In genomic region chr1:224113918-224114786, GRCh38 we compare ENCODE assay signal across 8 cellular contexts. TPM values are rescaled to one million over a fixed set of nuclear protein-coding genes. Genes with fewer than 3 reads are reported as not detected.
DNase-seq lines count a peak whose midpoint lies in the region; ATAC-seq, FAIRE-seq and TF ChIP-seq lines count a peak whose summit lies in the region.

A gene with protein sequence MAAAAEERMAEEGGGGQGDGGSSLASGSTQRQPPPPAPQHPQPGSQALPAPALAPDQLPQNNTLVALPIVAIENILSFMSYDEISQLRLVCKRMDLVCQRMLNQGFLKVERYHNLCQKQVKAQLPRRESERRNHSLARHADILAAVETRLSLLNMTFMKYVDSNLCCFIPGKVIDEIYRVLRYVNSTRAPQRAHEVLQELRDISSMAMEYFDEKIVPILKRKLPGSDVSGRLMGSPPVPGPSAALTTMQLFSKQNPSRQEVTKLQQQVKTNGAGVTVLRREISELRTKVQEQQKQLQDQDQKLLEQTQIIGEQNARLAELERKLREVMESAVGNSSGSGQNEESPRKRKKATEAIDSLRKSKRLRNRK (plus strand): TSS chr1:224114111. CDS start chr1:224114130, 19 bp downstream.

- FAIRE-seq in RCC 7860 (lab: Jason Lieb, UNC), result peak; percentile 80

- DNase-seq in DMS79 (lab: John Stamatoyannopoulos, UW) (peak; percentile 94), RCC 7860 (ENCODE audit: low spot score) (peak; percentile 88), esophagus muscularis mucosa (ENCODE audit: extremely low spot score) (peak; percentile 97)
- peak; percentile 95 to 97 for DNase-seq in activated T-cell treated with anti-CD3 and anti-CD28 coated beads, Interleukin-2, amount 50 U/mL, for 72 hours
- DNase-seq in stimulated activated CD8-positive, alpha-beta memory T cell treated with anti-CD3 and anti-CD28 coated beads, Interleukin-7, amount 100 ng/mL, for 4 hours (ENCODE audit: low read depth in 2 of 2), result peak; percentile 91 to 94

- TF ChIP-seq CTCF in esophagus muscularis mucosa (IDR thresholded peaks at IDR 0.05), result no peak

- H3K27me3 ChIP-seq in esophagus muscularis mucosa, result peaks cover 0 to 16% (median 0%) of the 10 kb centered on the region in 4 donors
- no peaks in the 10 kb centered on the region for H3K27me3 ChIP-seq in muscle layer of duodenum (ENCODE audit: low read depth, low read length)

- TF ChIP-seq EP300 in esophagus muscularis mucosa (IDR thresholded peaks at IDR 0.05), result no peak

- intact Hi-C loops in esophagus muscularis mucosa (cut with DNase I), result loop anchor here (10.0 kb wide), 1 partner anchor 71 kb away; the partner anchor contains the start of gene DEGS1

- peaks cover 6% of the 10 kb centered on the region for H3K27me3 Mint-ChIP-seq in activated T-cell treated with anti-CD3 and anti-CD28 coated beads, Interleukin-2, amount 50 U/mL, for 72 hours (ENCODE audit: low read depth)

- peaks cover 14 to 43% (median 35%) of the 10 kb centered on the region in 4 donors for H3K4me1 ChIP-seq in esophagus muscularis mucosa
- H3K4me1 ChIP-seq in muscle layer of duodenum (ENCODE audit: control insufficient read depth in 1 of 2, insufficient read depth in 2 of 2, low read length in 2 of 2), result peaks cover 5 to 22% of the 10 kb centered on the region in 2 donors

- peaks cover 9% of the 10 kb centered on the region for H3K36me3 ChIP-seq in KOPT-K1 (ENCODE audit: insufficient read depth, low read length)
- H3K36me3 ChIP-seq in esophagus muscularis mucosa, result no peaks in the 10 kb centered on the region
- no peaks in the 10 kb centered on the region for H3K36me3 ChIP-seq in muscle layer of duodenum (ENCODE audit: control insufficient read depth in 1 of 2, insufficient read depth in 2 of 2, low read length in 2 of 2)

- peaks cover 0 to under 1% of the 10 kb centered on the region in 2 donors for H3K36me3 Mint-ChIP-seq in activated T-cell treated with anti-CD3 and anti-CD28 coated beads, Interleukin-2, amount 50 U/mL, for 72 hours (ENCODE audit: insufficient read depth in 2 of 2)

- peak; percentile 73 for TF ChIP-seq POLR2A in esophagus muscularis mucosa (IDR thresholded peaks at IDR 0.05; ENCODE audit: low read depth)

- ATAC-seq in GM21786 (IDR thresholded peaks at IDR 0.05; ENCODE audit: unreplicated experiment), result peak; percentile 98
- ATAC-seq in activated T-cell treated with anti-CD3 and anti-CD28 coated beads, Interleukin-2, amount 50 U/mL, for 72 hours (replicated peaks in 1 of 2), result peak; percentile 99

- peak within 1 kb of the TSS; percentile 99 for H3K27ac Mint-ChIP-seq in activated T-cell treated with anti-CD3 and anti-CD28 coated beads, Interleukin-2, amount 50 U/mL, for 72 hours

- H3K4me1 Mint-ChIP-seq in activated T-cell treated with anti-CD3 and anti-CD28 coated beads, Interleukin-2, amount 50 U/mL, for 72 hours (ENCODE audit: low read depth), result peaks cover 28% of the 10 kb centered on the region

- peaks cover 0 to 3% of the 10 kb centered on the region in 2 donors for H3K9me3 Mint-ChIP-seq in activated T-cell treated with anti-CD3 and anti-CD28 coated beads, Interleukin-2, amount 50 U/mL, for 72 hours

- peak within 1 kb of the TSS; percentile 85 to 98 (median 92) for H3K4me3 ChIP-seq in esophagus muscularis mucosa
- H3K4me3 ChIP-seq in muscle layer of duodenum (ENCODE audit: low read depth in 1 of 2, low read length in 2 of 2), result peak within 1 kb of the TSS; percentile 74 to 94

- peak within 1 kb of the TSS; percentile 88 to 94 for H3K4me3 Mint-ChIP-seq in activated T-cell treated with anti-CD3 and anti-CD28 coated beads, Interleukin-2, amount 50 U/mL, for 72 hours

- 0% methylated on average over 12 of the region's 60 CpGs for WGBS in esophagus muscularis mucosa

- H3K9me3 ChIP-seq in KOPT-K1 (ENCODE audit: insufficient read depth, low read length, poor library complexity, severe bottlenecking), result no peaks in the 10 kb centered on the region
- H3K9me3 ChIP-seq in esophagus muscularis mucosa, result no peaks in the 10 kb centered on the region
- H3K9me3 ChIP-seq in muscle layer of duodenum (ENCODE audit: control insufficient read depth in 1 of 2, low read length in 2 of 2), result no peaks in the 10 kb centered on the region

- H3K27ac ChIP-seq in KOPT-K1 (ENCODE audit: low read depth, low read length, poor library complexity, severe bottlenecking), result peak within 1 kb of the TSS; percentile 80
- H3K27ac ChIP-seq in esophagus muscularis mucosa (replicated peaks in 1 of 4), result peak within 1 kb of the TSS; percentile 90 to 96 (median 93)
- peak within 1 kb of the TSS; percentile 86 for H3K27ac ChIP-seq in muscle layer of duodenum (ENCODE audit: low read length)

RNA-seq across cellular contexts. Expression of the gene that starts here (rescaled TPM):
- 10 to 100 TPM; 19.7 to 23.7 TPM for total RNA-seq in activated T-cell treated with anti-CD3 and anti-CD28 coated beads, Interleukin-2, amount 50 U/mL, for 72 hours
- total RNA-seq in esophagus muscularis mucosa, result 10 to 100 TPM; 23.1 to 29.8 (median 26.3) TPM

Comparison
In these comparisons a context has a peak if more than half of its experiments do, and no peak if none do; other contexts are left out.
1. Peak in every context shown above with its lines: DNase-seq, ATAC-seq, H3K4me3 ChIP-seq and H3K27ac ChIP-seq.